Comparison of ENCODE assay signal across 20 cellular contexts in the genomic region with DNA sequence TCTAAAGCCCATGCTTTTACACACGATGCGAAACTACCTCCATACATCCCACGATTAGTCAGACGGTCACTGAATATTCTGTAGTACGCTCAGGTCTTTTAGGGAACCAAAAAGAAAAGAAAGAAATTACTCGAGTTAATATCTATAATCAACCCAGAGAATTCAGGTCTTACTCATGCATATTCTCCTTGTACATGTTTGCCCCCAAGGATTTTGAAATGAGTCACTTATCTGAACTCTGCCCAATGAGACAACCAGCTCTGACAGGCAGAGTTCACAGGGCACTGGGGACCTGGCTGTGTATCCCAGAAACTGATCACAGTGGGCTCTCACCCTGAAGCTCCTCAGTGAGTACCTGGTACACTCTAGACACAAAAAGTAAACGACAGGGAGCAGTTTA. TPM values are rescaled to one million over a fixed set of nuclear protein-coding genes. Genes with fewer than 3 reads are reported as not detected.
DNase-seq lines count a peak whose midpoint lies in the region; ATAC-seq, FAIRE-seq and TF ChIP-seq lines count a peak whose summit lies in the region.
"Had no signal": no experiment of that assay in that cellular context is flagged by ENCODE, and none has a peak within 500 bp of the region (broad histone marks: within the 10 kb centered on the region; RNA-seq: fewer than 3 reads in every experiment).

No MANE protein-coding gene starts in this region.

- in situ Hi-C loops in GM12878 (cut with MboI): no loop called here

- peak; percentile 38 for DNase-seq in EL
- DNase-seq in LHCN-M2 (ENCODE audit: low read depth): peak; percentile 6
- no peak for DNase-seq in GM12878 (ENCODE audit: low read depth, low spot score)
- DNase-seq in hepatocyte (ENCODE audit: low spot score): no peak
- DNase-seq in endodermal cell: no peak
- DNase-seq in NCI-H1436 treated with DMSO at 0.1 percent for 48 hours (lab: John Stamatoyannopoulos, UW): no peak
- DNase-seq in Right ventricle myocardium inferior (ENCODE audit: missing footprints): no peak
- no peak for DNase-seq in stimulated activated CD4-positive, alpha-beta T cell treated with anti-CD3 and anti-CD28 coated beads, Interleukin-4, amount 100 ng/mL, for 24 hours
- DNase-seq: AML-193; DMS 273 treated with DMSO at 0.1 percent for 48 hours; Karpas-422; NCI-H2029; NCI-H2171; NCI-H446; NK-92 treated with Interleukin-12 subunit alpha and Interleukin-12 subunit beta, amount 100 ng/mL, for 24 hours; OCI-M1 had no signal

- H3K27me3 ChIP-seq in GM12878 (replicated peaks in 1 of 2; ENCODE audit: control insufficient read depth in 2 of 2, insufficient read depth in 2 of 2, low read length in 1 of 2) (no peaks in the 10 kb centered on the region; a peak in 2 of 4 replicates), hepatocyte (no peaks in the 10 kb centered on the region), endodermal cell (ENCODE audit: control insufficient read depth, insufficient read depth, low read length, poor library complexity, severe bottlenecking) (no peaks in the 10 kb centered on the region)

- no peak overlapping the region for H3K27ac Mint-ChIP-seq in endodermal cell
- H3K27ac Mint-ChIP-seq: CD14-positive monocyte, GM23338 had no signal

- H2AFZ ChIP-seq in GM12878 (ENCODE audit: control insufficient read depth, low read depth, low read length) (no peak overlapping the region), hepatocyte (no peak overlapping the region)
- H2AFZ ChIP-seq: GM23338 had no signal

- no peak for TF ChIP-seq EP300 in GM12878 (IDR thresholded peaks at IDR 0.05; ENCODE audit: borderline replicate concordance in 1 of 2, control insufficient read depth in 1 of 2, low read depth in 2 of 2, low read length in 2 of 2)

- H3K36me3 ChIP-seq in GM12878 (ENCODE audit: control insufficient read depth in 2 of 2, insufficient read depth in 2 of 2, low read length in 1 of 2) (no peaks in the 10 kb centered on the region), hepatocyte (replicated peaks; ENCODE audit: insufficient read depth, low read depth) (no peaks in the 10 kb centered on the region), endodermal cell (ENCODE audit: control insufficient read depth, insufficient read depth, low read length) (no peaks in the 10 kb centered on the region)

- no peaks in the 10 kb centered on the region for H3K9me3 ChIP-seq in GM12878 (replicated peaks; ENCODE audit: control insufficient read depth, insufficient read depth, low read length)
- no peaks in the 10 kb centered on the region for H3K9me3 ChIP-seq in hepatocyte (ENCODE audit: low read depth)
- no peaks in the 10 kb centered on the region for H3K9me3 ChIP-seq in endodermal cell (ENCODE audit: control insufficient read depth, low read length)

- peaks cover 7% of the 10 kb centered on the region for H3K4me1 Mint-ChIP-seq in endodermal cell
- H3K4me1 Mint-ChIP-seq: CD14-positive monocyte had no signal

- CTCF ChIA-PET in GM12878 (lab: Yijun Ruan, JAX): interaction anchor here (0.9 to 1.0 kb wide), 2 partner anchors 114 to 175 kb away, joined by 3 to 4 read pairs; no protein-coding TSS in a partner anchor

- no peak for TF ChIP-seq CTCF in GM12878 (IDR thresholded peaks at IDR 0.05 in 2 of 3, conservative IDR thresholded peaks at IDR 0.05 in 1 of 3; ENCODE audit: control insufficient read depth in 2 of 3, extremely low read depth in 1 of 3, insufficient read depth in 1 of 3, low read depth in 3 of 3, low read length in 3 of 3)
- TF ChIP-seq CTCF in hepatocyte (IDR thresholded peaks at IDR 0.05; ENCODE audit: poor library complexity): no peak
- no peak for TF ChIP-seq CTCF in endodermal cell (conservative IDR thresholded peaks at IDR 0.05)

- FAIRE-seq in GM12878 (lab: Jason Lieb, UNC): no peak

- no peak overlapping the region for H3K4me2 ChIP-seq in GM12878 (ENCODE audit: control insufficient read depth, insufficient read depth)
- H3K4me2 ChIP-seq in hepatocyte: no peak overlapping the region
- H3K4me2 ChIP-seq: GM23338 had no signal

- no peaks in the 10 kb centered on the region for H3K9me3 Mint-ChIP-seq in endodermal cell
- H3K9me3 Mint-ChIP-seq: CD14-positive monocyte, GM23338 had no signal

- RAD21 ChIA-PET in GM12878 (lab: Charles Lee; ENCODE audit: unreplicated experiment): no interaction called here

- no peak for TF ChIP-seq RAD21 in GM12878 (IDR thresholded peaks at IDR 0.05; ENCODE audit: insufficient read depth, low read depth, low read length)

- no peak overlapping the region for H3K9ac ChIP-seq in GM12878 (ENCODE audit: control insufficient read depth, insufficient read depth, low read length)
- no peak overlapping the region for H3K9ac ChIP-seq in endodermal cell (ENCODE audit: extremely low read depth, low read length, poor library complexity, severe bottlenecking)

- H3K36me3 Mint-ChIP-seq in endodermal cell (ENCODE audit: low read depth): no peaks in the 10 kb centered on the region
- H3K36me3 Mint-ChIP-seq: CD14-positive monocyte had no signal

- no peaks in the 10 kb centered on the region for H3K9me2 ChIP-seq in hepatocyte (replicated peaks; ENCODE audit: insufficient read depth)

- H3K27me3 Mint-ChIP-seq in endodermal cell (ENCODE audit: insufficient read depth): peaks cover 15% of the 10 kb centered on the region

- BruUV-seq in GM12878 (replicated peaks; lab: Mats Ljungman, UMichigan): no TSS peak

- H3K4me3 ChIP-seq in GM12878: no peak overlapping the region
- H3K4me3 ChIP-seq in hepatocyte: no peak overlapping the region
- H3K4me3 ChIP-seq in endodermal cell (ENCODE audit: low read length): no peak overlapping the region
- H3K4me3 ChIP-seq: GM23338, SK-N-MC had no signal

- 0% methylated on average over 7 of the region's 7 CpGs for WGBS in GM12878 (ENCODE audit: insufficient coverage, insufficient replicate concordance, low lambda C conversion rate, missing lambda C conversion rate)
- WGBS in hepatocyte (ENCODE audit: low lambda C conversion rate, missing lambda C conversion rate): 92% methylated on average over 7 of the region's 7 CpGs
- 92 to 94% methylated on average over 6 to 7 of the region's 7 CpGs for WGBS in endodermal cell (ENCODE audit: insufficient coverage in 1 of 2, insufficient read length in 1 of 2), 2 experiments

- H3K4me1 ChIP-seq in GM12878 (ENCODE audit: control insufficient read depth, insufficient read depth, low read length) (no peaks in the 10 kb centered on the region), hepatocyte (ENCODE audit: insufficient read depth) (no peaks in the 10 kb centered on the region), endodermal cell (ENCODE audit: control insufficient read depth, insufficient read depth, low read length) (peaks cover 8% of the 10 kb centered on the region)

- no peaks in the 10 kb centered on the region for H4K20me1 ChIP-seq in GM12878 (ENCODE audit: control insufficient read depth, insufficient read depth)
- H4K20me1 ChIP-seq in hepatocyte (ENCODE audit: insufficient read depth, poor library complexity, severe bottlenecking): no peaks in the 10 kb centered on the region

- SMC1A ChIA-PET in GM12878 (lab: Charles Lee; ENCODE audit: uncharacterized antibody, unreplicated experiment): interaction anchor here (0.5 to 1.0 kb wide), 3 partner anchors 13 to 72 kb away, joined by 3 to 5 read pairs (median 4); no protein-coding TSS in a partner anchor

- H3K27ac ChIP-seq in GM12878 (ENCODE audit: control insufficient read depth, insufficient read depth) (no peak overlapping the region), hepatocyte (peak overlapping the region; percentile 15), endodermal cell (ENCODE audit: low read depth, low read length) (no peak overlapping the region)
- H3K27ac ChIP-seq: SK-N-MC had no signal

- no peaks in the 10 kb centered on the region for H3K79me2 ChIP-seq in GM12878 (ENCODE audit: control insufficient read depth, insufficient read depth, low read length)
- no peaks in the 10 kb centered on the region for H3K79me2 ChIP-seq in hepatocyte

- no peak for TF ChIP-seq POLR2A in GM12878 (IDR thresholded peaks at IDR 0.05; ENCODE audit: low read depth, low read length)

- POLR2A ChIA-PET in GM12878 (lab: Charles Lee): no interaction called here

- ATAC-seq in GM12878 (peak; percentile 72), Right ventricle myocardium inferior (no peak)
- ATAC-seq: GM23338, HCT116 had no signal

- no peak overlapping the region for H3K4me3 Mint-ChIP-seq in endodermal cell
- H3K4me3 Mint-ChIP-seq: CD14-positive monocyte, GM23338 had no signal

- intact Hi-C loops in GM12878 (cut with micrococcal nuclease; ENCODE audit: unreplicated experiment) (no loop called here), Right ventricle myocardium inferior (cut with DNase I) (no loop called here)

TF ChIP-seq in GM12878, 131 proteins besides CTCF, POLR2A, EP300 and RAD21 (continues in another document):
- TF ChIP-seq KAT2A (conservative IDR thresholded peaks at IDR 0.05; ENCODE audit: control insufficient read depth, low read depth, low read length): no peak
- no peak for TF ChIP-seq SIX5 (IDR thresholded peaks at IDR 0.05; ENCODE audit: low read depth, low read length, severe bottlenecking)
- no peak for TF ChIP-seq NBN (IDR thresholded peaks at IDR 0.05)
- TF ChIP-seq FOS (IDR thresholded peaks at IDR 0.05; ENCODE audit: borderline replicate concordance, extremely low read depth, insufficient read length): no peak
- TF ChIP-seq RELA (IDR thresholded peaks at IDR 0.05; ENCODE audit: borderline replicate concordance, partially characterized antibody): no peak

RNA-seq across cellular contexts. Expression of gene RASSF10, which starts 29.2 kb away (rescaled TPM):
- total RNA-seq in LHCN-M2 (2014; rRNA removed) (not detected in 2 replicates), GM12878 (2014; rRNA removed) (0.05 and 0.23 TPM in 2 replicates), GM12878 (2014; rRNA removed; fragmentation: Illumina TruSeq; extraction: Trizol) (0.05 TPM in 1 of 2 replicates, not detected in the other), GM12878 (2021) (0.10 and 0.11 TPM in 2 replicates), hepatocyte (9.5 and 9.6 TPM in 2 replicates), endodermal cell (10 to 100 TPM; 29.1 to 30.8 TPM), Right ventricle myocardium inferior (0.19 TPM)
- polyA plus RNA-seq in LHCN-M2 (2012): not detected
- total RNA-seq in GM12878 (2013; cell fraction: nucleolus; rRNA removed): not detected in 2 replicates
- not detected for polyA plus RNA-seq in GM12878 (2011; ENCODE audit: low read depth)
- polyA plus RNA-seq in GM12878 (2011; rRNA removed) (0.03 and 0.04 TPM in 2 replicates), GM12878 (2014; fragmentation: Illumina TruSeq; extraction: Trizol) (0.06 TPM in 1 of 2 replicates, not detected in the other), GM12878 (2014; fragmentation: Nextera tagmentation; extraction: Ambion mirVana) (not detected), GM12878 (2014; rRNA removed) (0.08 TPM in 2 replicates), GM12878 (2016; fragmentation: Nextera tagmentation; extraction: Ambion mirVana) (not detected), hepatocyte (0.17 and 0.53 TPM in 2 replicates)
- polyA plus RNA-seq in GM12878 (2011; cell fraction: cytosol; rRNA removed): not detected in 2 replicates
- 0.04 TPM in 1 of 2 replicates, not detected in the other for polyA plus RNA-seq in GM12878 (2011; cell fraction: nucleus; rRNA removed)
- polyA plus RNA-seq in GM12878 (2012): not detected in 2 replicates
- 0.10 TPM in 1 of 2 replicates, not detected in the other for polyA minus RNA-seq in GM12878 (2011; rRNA and poly(A)+ RNA removed)
- polyA minus RNA-seq in GM12878 (2011; cell fraction: cytosol; rRNA and poly(A)+ RNA removed): not detected in 2 replicates
- polyA minus RNA-seq in GM12878 (2011; cell fraction: nucleus; rRNA and poly(A)+ RNA removed): 0.24 and 0.38 TPM in 2 replicates
- polyA plus RNA-seq in endodermal cell (2013, experiment 1 of 2): 2.7 TPM
- 2.7 TPM for polyA plus RNA-seq in endodermal cell (2013, experiment 2 of 2)
- polyA plus RNA-seq: CD14-positive monocyte had no signal

Comparison
In these comparisons a context has a peak if more than half of its experiments do, and no peak if none do; other contexts are left out.
1. DNase-seq: peak in EL (single experiment) and LHCN-M2 (single experiment); none in GM12878 (single experiment), hepatocyte (single experiment), endodermal cell (single experiment), NCI-H1436 treated with DMSO at 0.1 percent for 48 hours (single experiment), Right ventricle myocardium inferior (single experiment) and stimulated activated CD4-positive, alpha-beta T cell treated with anti-CD3 and anti-CD28 coated beads, Interleukin-4, amount 100 ng/mL, for 24 hours (single experiment).